In the genomic region with DNA sequence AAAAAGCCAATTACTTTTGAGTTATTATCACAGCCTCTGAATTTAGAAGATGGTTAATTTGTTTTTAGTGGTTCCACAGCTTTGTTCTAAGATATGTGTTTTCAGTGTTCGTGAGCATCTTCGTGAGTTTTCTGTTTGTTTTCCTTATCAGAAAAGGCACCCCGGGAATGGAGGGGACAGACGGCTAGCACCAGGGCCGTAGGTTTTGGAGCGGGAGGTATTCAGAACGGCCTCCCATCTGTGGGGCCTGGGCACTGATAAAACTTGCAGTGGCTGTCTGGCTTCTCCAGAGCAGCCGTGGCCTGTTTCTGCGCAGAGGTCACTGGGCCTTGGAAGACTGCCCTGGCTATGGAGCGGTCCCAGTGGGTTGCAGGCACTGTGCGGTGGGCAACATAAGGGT, we compare ENCODE assay signal across 15 cellular contexts.
DNase-seq lines count a peak whose midpoint lies in the region; ATAC-seq and TF ChIP-seq lines count a peak whose summit lies in the region.
"Had no signal": no experiment of that assay in that cellular context is flagged by ENCODE, and none has a peak within 500 bp of the region (broad histone marks: within the 10 kb centered on the region; RNA-seq: fewer than 3 reads in every experiment).

No MANE protein-coding gene starts in this region.

- H3K9me2 ChIP-seq in OCI-LY7 (ENCODE audit: insufficient read depth, low read length): no peaks in the 10 kb centered on the region

- H3K27me3 Mint-ChIP-seq in endodermal cell (ENCODE audit: insufficient read depth) (no peaks in the 10 kb centered on the region), naive B cell (no peaks in the 10 kb centered on the region)

- ATAC-seq in naive B cell (ENCODE audit: low read depth in 2 of 2) (no peak), HG03196 (IDR thresholded peaks at IDR 0.05; ENCODE audit: unreplicated experiment) (no peak), GM18907 (IDR thresholded peaks at IDR 0.05; ENCODE audit: unreplicated experiment) (no peak)
- ATAC-seq in stimulated activated effector memory CD8-positive, alpha-beta T cell treated with anti-CD3 and anti-CD28 coated beads, Interleukin-12 subunit alpha, Interleukin-12 subunit beta, amount 100 ng/mL, for 72 hours: no peak
- ATAC-seq: body of pancreas had no signal

- DNase-seq in OCI-LY7 (ENCODE audit: low spot score) (no peak), endodermal cell (peak; percentile 43), naive B cell (no peak), T1000 (lab: John Stamatoyannopoulos, UW) (no peak)
- no peak for DNase-seq in stimulated activated effector memory CD8-positive, alpha-beta T cell treated with anti-CD3 and anti-CD28 coated beads, Interleukin-12 subunit alpha, Interleukin-12 subunit beta, amount 100 ng/mL, for 72 hours (ENCODE audit: low spot score in 2 of 2)
- DNase-seq: ACHN; activated CD8-positive, alpha-beta memory T cell treated with anti-CD3 and anti-CD28 coated beads for 24 hours; activated gamma-delta T cell treated with Interleukin-2 at 50 U/mL for 16 hours; MV-4-11; NCI-H2171 treated with DMSO at 0.1 percent for 48 hours; stomach had no signal

- H2AFZ ChIP-seq in ACC112 (ENCODE audit: low read length, unreplicated experiment) (peak overlapping the region; percentile 5), OCI-LY7 (ENCODE audit: low read length) (no peak overlapping the region)

- H3K36me3 ChIP-seq in ACC112 (ENCODE audit: insufficient read depth, low read length) (no peaks in the 10 kb centered on the region), OCI-LY7 (ENCODE audit: insufficient read depth, low read length) (no peaks in the 10 kb centered on the region; the same call in 1 of the 2 replicates), endodermal cell (ENCODE audit: control insufficient read depth, insufficient read depth, low read length) (no peaks in the 10 kb centered on the region)
- H3K36me3 ChIP-seq: stomach had no signal

- BruUV-seq in OCI-LY7 (replicated peaks; lab: Mats Ljungman, UMichigan): no TSS peak

- POLR2A ChIA-PET in OCI-LY7 (lab: Charles Lee): interaction anchor here (0.6 to 1.0 kb wide), 2 partner anchors 12 to 21 kb away, joined by 4 read pairs; no protein-coding TSS in a partner anchor

- intact Hi-C loops in OCI-LY7 (cut with micrococcal nuclease; ENCODE audit: unreplicated experiment): no loop called here

- H3K79me2 ChIP-seq in ACC112 (ENCODE audit: control insufficient read depth, insufficient read depth, low read length, unreplicated experiment) (peaks cover 62% of the 10 kb centered on the region), OCI-LY7 (ENCODE audit: insufficient read depth, low read depth, low read length) (peaks cover 85% of the 10 kb centered on the region)

- H3K4me3 Mint-ChIP-seq in endodermal cell: no peak overlapping the region
- H3K4me3 Mint-ChIP-seq in naive B cell: peak overlapping the region in 2 of 8 donors; percentile 12 to 60
- no peak overlapping the region for H3K4me3 Mint-ChIP-seq in stimulated activated effector memory CD8-positive, alpha-beta T cell treated with anti-CD3 and anti-CD28 coated beads, Interleukin-12 subunit alpha, Interleukin-12 subunit beta, amount 100 ng/mL, for 72 hours

- H3K27ac ChIP-seq in ACC112 (ENCODE audit: low read depth, low read length) (no peak overlapping the region), OCI-LY7 (ENCODE audit: low read depth, low read length, poor library complexity, severe bottlenecking) (peak overlapping the region; percentile 18), endodermal cell (ENCODE audit: low read depth, low read length) (no peak overlapping the region)
- H3K27ac ChIP-seq: stomach had no signal

- no peak overlapping the region for H3K9ac ChIP-seq in endodermal cell (ENCODE audit: extremely low read depth, low read length, poor library complexity, severe bottlenecking)

- H3K27ac Mint-ChIP-seq in endodermal cell (peak overlapping the region; percentile 84), naive B cell (peak overlapping the region in 4 of 6 donors; percentile 26 to 88 (median 63))
- H3K27ac Mint-ChIP-seq in stimulated activated effector memory CD8-positive, alpha-beta T cell treated with anti-CD3 and anti-CD28 coated beads, Interleukin-12 subunit alpha, Interleukin-12 subunit beta, amount 100 ng/mL, for 72 hours: no peak overlapping the region

- no peak for TF ChIP-seq CTCF in OCI-LY7 (conservative IDR thresholded peaks at IDR 0.05; ENCODE audit: low read length)
- no peak for TF ChIP-seq CTCF in endodermal cell (conservative IDR thresholded peaks at IDR 0.05)

- CTCF ChIA-PET in OCI-LY7 (lab: Charles Lee; ENCODE audit: unreplicated experiment): interaction anchor here (0.8 kb wide), 1 partner anchor 23 kb away, joined by 3 read pairs; no protein-coding TSS in a partner anchor

- H3K9me3 ChIP-seq in OCI-LY7 (ENCODE audit: low read length) (no peaks in the 10 kb centered on the region), endodermal cell (ENCODE audit: control insufficient read depth, low read length) (no peaks in the 10 kb centered on the region)
- H3K9me3 ChIP-seq: body of pancreas, stomach had no signal

- no peak overlapping the region for H3K4me2 ChIP-seq in OCI-LY7 (ENCODE audit: low read length)

- no peaks in the 10 kb centered on the region for H3K9me3 Mint-ChIP-seq in endodermal cell
- no peaks in the 10 kb centered on the region for H3K9me3 Mint-ChIP-seq in naive B cell
- H3K9me3 Mint-ChIP-seq in stimulated activated effector memory CD8-positive, alpha-beta T cell treated with anti-CD3 and anti-CD28 coated beads, Interleukin-12 subunit alpha, Interleukin-12 subunit beta, amount 100 ng/mL, for 72 hours: no peaks in the 10 kb centered on the region

- H3K4me3 ChIP-seq in ACC112 (ENCODE audit: low read depth, low read length): peak overlapping the region; percentile 57
- H3K4me3 ChIP-seq in OCI-LY7 (ENCODE audit: low read depth, low read length, poor library complexity, severe bottlenecking): no peak overlapping the region
- H3K4me3 ChIP-seq in endodermal cell (ENCODE audit: low read length): no peak overlapping the region
- H3K4me3 ChIP-seq: body of pancreas, stomach had no signal

- H4K20me1 ChIP-seq in OCI-LY7 (ENCODE audit: insufficient read depth, low read length): no peaks in the 10 kb centered on the region

- WGBS in endodermal cell (ENCODE audit: insufficient coverage in 1 of 2, insufficient read length in 1 of 2), 2 experiments: 79 to 89% methylated on average over 4 to 11 of the region's 11 CpGs

- H3K36me3 Mint-ChIP-seq in endodermal cell (ENCODE audit: low read depth): peaks cover 2% of the 10 kb centered on the region
- no peaks in the 10 kb centered on the region for H3K36me3 Mint-ChIP-seq in naive B cell
- no peaks in the 10 kb centered on the region for H3K36me3 Mint-ChIP-seq in stimulated activated effector memory CD8-positive, alpha-beta T cell treated with anti-CD3 and anti-CD28 coated beads, Interleukin-12 subunit alpha, Interleukin-12 subunit beta, amount 100 ng/mL, for 72 hours

- H3K4me1 Mint-ChIP-seq in endodermal cell (peaks cover 57% of the 10 kb centered on the region), naive B cell (peaks cover 43 to 68% (median 59%) of the 10 kb centered on the region in 3 donors)
- peaks cover 26% of the 10 kb centered on the region for H3K4me1 Mint-ChIP-seq in stimulated activated effector memory CD8-positive, alpha-beta T cell treated with anti-CD3 and anti-CD28 coated beads, Interleukin-12 subunit alpha, Interleukin-12 subunit beta, amount 100 ng/mL, for 72 hours

- no peaks in the 10 kb centered on the region for H3K27me3 ChIP-seq in ACC112 (ENCODE audit: insufficient read depth, low read length)
- H3K27me3 ChIP-seq in endodermal cell (ENCODE audit: control insufficient read depth, insufficient read depth, low read length, poor library complexity, severe bottlenecking): no peaks in the 10 kb centered on the region
- H3K27me3 ChIP-seq: body of pancreas, stomach had no signal

- peaks cover 23% of the 10 kb centered on the region for H3K4me1 ChIP-seq in ACC112 (ENCODE audit: control insufficient read depth, insufficient read depth, low read length, unreplicated experiment)
- peaks cover 67% of the 10 kb centered on the region for H3K4me1 ChIP-seq in OCI-LY7 (ENCODE audit: insufficient read depth, low read length, poor library complexity, severe bottlenecking)
- H3K4me1 ChIP-seq in endodermal cell (ENCODE audit: control insufficient read depth, insufficient read depth, low read length): peaks cover 24% of the 10 kb centered on the region
